Comparison of ENCODE assay signal across 40 cellular contexts in genomic region chr20:54047048-54047447, GRCh38. TPM values are rescaled to one million over a fixed set of nuclear protein-coding genes. Genes with fewer than 3 reads are reported as not detected.
"Had no signal": no experiment of that assay in that cellular context is flagged by ENCODE, and none has a peak within 500 bp of the region (broad histone marks: within the 10 kb centered on the region; RNA-seq: fewer than 3 reads in every experiment).

No MANE protein-coding gene starts in this region.

- DNase-seq: activated CD4-positive, alpha-beta memory T cell treated with anti-CD3 and anti-CD28 coated beads for 36 hours; activated CD4-positive, alpha-beta T cell treated with anti-CD3 and anti-CD28 coated beads for 1 hour; activated CD4-positive, alpha-beta T cell treated with anti-CD3 and anti-CD28 coated beads for 36 hours; activated CD4-positive, alpha-beta T cell treated with anti-CD3 and anti-CD28 coated beads, Interleukin-2, amount 10 ng/mL, durations not matched to agents 24 days and 14 days; activated CD4-positive, alpha-beta T cell treated with anti-CD3 and anti-CD28 coated beads, Interleukin-2, amount 50 U/mL, for 1 hour; activated CD4-positive, alpha-beta T cell treated with anti-CD3 and anti-CD28 coated beads, Interleukin-2, amount 50 U/mL, for 4 hours; activated CD4-positive, CD25-positive, alpha-beta regulatory T cell; activated CD8-positive, alpha-beta memory T cell treated with anti-CD3 and anti-CD28 coated beads, Interleukin-2, amount 50 U/mL, for 4 hours; activated CD8-positive, alpha-beta T cell treated with anti-CD3 and anti-CD28 coated beads for 36 hours; activated effector memory CD4-positive, alpha-beta T cell treated with anti-CD3 and anti-CD28 coated beads, Interleukin-2, amount 50 U/mL, for 16 hours; activated gamma-delta T cell treated with Interleukin-2 at 50 U/mL for 16 hours; activated naive CD4-positive, alpha-beta T cell treated with anti-CD3 and anti-CD28 coated beads, Interleukin-2, amount 10 ng/mL, durations not matched to agents 7 days and 5 days; activated naive CD4-positive, alpha-beta T cell treated with Interleukin-2 at 50 U/mL for 16 hours; activated naive CD8-positive, alpha-beta T cell treated with anti-CD3 and anti-CD28 coated beads, Interleukin-2, amount 10 ng/mL, durations not matched to agents 7 days and 5 days; activated naive CD8-positive, alpha-beta T cell treated with anti-CD3 and anti-CD28 coated beads, Interleukin-2, amount 50 U/mL, for 24 hours; activated T-cell treated with anti-CD3 and anti-CD28 coated beads for 4 hours; activated T-cell treated with anti-CD3 and anti-CD28 coated beads, Interleukin-2, amount 50 U/mL, for 1 hour; activated T-cell treated with anti-CD3 and anti-CD28 coated beads, Interleukin-2, amount 50 U/mL, for 4 hours; activated T-cell treated with anti-CD3 and anti-CD28 coated beads, Interleukin-2, amount 50 U/mL, for 72 hours; amygdala; anterior cingulate cortex; caudate nucleus; cerebellar nuclear complex; T-helper 2 cell; T-helper 9 cell; WERI-Rb-1 had no signal

- H3K36me3 Mint-ChIP-seq: activated CD4-positive, alpha-beta memory T cell treated with anti-CD3 and anti-CD28 coated beads for 36 hours; activated naive CD4-positive, alpha-beta T cell treated with anti-CD3 and anti-CD28 coated beads, Interleukin-2, amount 50 U/mL, for 24 hours; brain had no signal

- H3K36me3 ChIP-seq: ascending aorta, cardiac muscle cell, WERI-Rb-1 had no signal

- FAIRE-seq: bronchial epithelial cell had no signal

- H3K27ac ChIP-seq: cardiac muscle cell, WERI-Rb-1 had no signal

- H3K27ac Mint-ChIP-seq: activated CD4-positive, alpha-beta memory T cell treated with anti-CD3 and anti-CD28 coated beads for 36 hours; activated CD4-positive, alpha-beta T cell treated with anti-CD3 and anti-CD28 coated beads for 36 hours; activated CD4-positive, alpha-beta T cell treated with anti-CD3 and anti-CD28 coated beads, Interleukin-2, amount 10 ng/mL, durations not matched to agents 24 days and 14 days; activated CD8-positive, alpha-beta T cell treated with anti-CD3 and anti-CD28 coated beads for 36 hours; activated naive CD4-positive, alpha-beta T cell treated with anti-CD3 and anti-CD28 coated beads, Interleukin-2, amount 10 ng/mL, durations not matched to agents 7 days and 5 days; activated naive CD4-positive, alpha-beta T cell treated with anti-CD3 and anti-CD28 coated beads, Interleukin-2, amount 50 U/mL, for 24 hours; activated naive CD8-positive, alpha-beta T cell; activated naive CD8-positive, alpha-beta T cell treated with anti-CD3 and anti-CD28 coated beads, Interleukin-2, amount 10 ng/mL, durations not matched to agents 7 days and 5 days; activated naive CD8-positive, alpha-beta T cell treated with anti-CD3 and anti-CD28 coated beads, Interleukin-2, amount 50 U/mL, for 24 hours; activated T-cell treated with anti-CD3 and anti-CD28 coated beads, Interleukin-2, amount 50 U/mL, for 72 hours; activated T-helper 1 cell treated with anti-CD3 and anti-CD28 coated beads, Interleukin-12 subunit alpha, Interleukin-12 subunit beta, Interleukin-2, Interleukin-4 antibody, amounts not matched to agents 30 ng/mL and 10 ng/mL and 1 ng/mL, durations not matched to agents 14 hours and 24 hours and 36 hours; activated T-helper 17 cell treated with anti-CD3 and anti-CD28 coated beads, Interleukin-2, amount 50 U/mL, for 72 hours; brain; T-helper 1 cell treated with Interleukin-12 subunit alpha and Interleukin-12 subunit beta and Interleukin-4 antibody, amounts not matched to agents 30 μg/mL and 1 μg/mL, for 36 hours; T-helper 2 cell treated with Interferon-gamma antibody and Interleukin-4, amounts not matched to agents 5 μg/mL and 100 μg/mL, for 36 hours; WTC11 had no signal

- H3K4me1 Mint-ChIP-seq: brain had no signal

- H3K4me3 ChIP-seq: ascending aorta, cardiac muscle cell had no signal

- H3K4me3 Mint-ChIP-seq: activated CD4-positive, alpha-beta memory T cell treated with anti-CD3 and anti-CD28 coated beads for 36 hours; activated CD4-positive, alpha-beta T cell treated with anti-CD3 and anti-CD28 coated beads for 36 hours; activated CD4-positive, alpha-beta T cell treated with anti-CD3 and anti-CD28 coated beads, Interleukin-2, amount 10 ng/mL, durations not matched to agents 24 days and 14 days; activated CD8-positive, alpha-beta T cell treated with anti-CD3 and anti-CD28 coated beads for 36 hours; activated naive CD4-positive, alpha-beta T cell treated with anti-CD3 and anti-CD28 coated beads, Interleukin-2, amount 10 ng/mL, durations not matched to agents 7 days and 5 days; activated naive CD4-positive, alpha-beta T cell treated with anti-CD3 and anti-CD28 coated beads, Interleukin-2, amount 50 U/mL, for 24 hours; activated naive CD8-positive, alpha-beta T cell; activated naive CD8-positive, alpha-beta T cell treated with anti-CD3 and anti-CD28 coated beads, Interleukin-2, amount 10 ng/mL, durations not matched to agents 7 days and 5 days; activated naive CD8-positive, alpha-beta T cell treated with anti-CD3 and anti-CD28 coated beads, Interleukin-2, amount 50 U/mL, for 24 hours; activated T-cell treated with anti-CD3 and anti-CD28 coated beads, Interleukin-2, amount 50 U/mL, for 4 hours; activated T-cell treated with anti-CD3 and anti-CD28 coated beads, Interleukin-2, amount 50 U/mL, for 72 hours; activated T-helper 1 cell treated with anti-CD3 and anti-CD28 coated beads, Interleukin-12 subunit alpha, Interleukin-12 subunit beta, Interleukin-2, Interleukin-4 antibody, amounts not matched to agents 30 ng/mL and 10 ng/mL and 1 ng/mL, durations not matched to agents 14 hours and 24 hours and 36 hours; activated T-helper 17 cell treated with anti-CD3 and anti-CD28 coated beads, Interleukin-2, amount 50 U/mL, for 72 hours; brain; central memory CD8-positive, alpha-beta T cell; T-helper 1 cell treated with Interleukin-12 subunit alpha and Interleukin-12 subunit beta and Interleukin-4 antibody, amounts not matched to agents 30 μg/mL and 1 μg/mL, for 36 hours; T-helper 2 cell treated with Interferon-gamma antibody and Interleukin-4, amounts not matched to agents 5 μg/mL and 100 μg/mL, for 36 hours; WTC11 had no signal

- ATAC-seq: activated CD4-positive, alpha-beta T cell treated with anti-CD3 and anti-CD28 coated beads for 36 hours; activated CD4-positive, CD25-positive, alpha-beta regulatory T cell treated with anti-CD3 and anti-CD28 coated beads, Interleukin-2, amount 50 U/mL, for 24 hours; activated CD8-positive, alpha-beta T cell treated with anti-CD3 and anti-CD28 coated beads for 36 hours; activated naive CD8-positive, alpha-beta T cell treated with anti-CD3 and anti-CD28 coated beads, Interleukin-2, amount 50 U/mL, for 24 hours; activated T-cell treated with anti-CD3 and anti-CD28 coated beads, Interleukin-2, amount 50 U/mL, for 4 hours; activated T-cell treated with anti-CD3 and anti-CD28 coated beads, Interleukin-2, amount 50 U/mL, for 72 hours; activated T-helper 17 cell treated with anti-CD3 and anti-CD28 coated beads, Interleukin-2, amount 50 U/mL, for 72 hours; WTC11 had no signal

- H3K27me3 Mint-ChIP-seq: activated CD4-positive, alpha-beta memory T cell treated with anti-CD3 and anti-CD28 coated beads for 36 hours; activated naive CD4-positive, alpha-beta T cell treated with anti-CD3 and anti-CD28 coated beads, Interleukin-2, amount 10 ng/mL, durations not matched to agents 7 days and 5 days; activated naive CD4-positive, alpha-beta T cell treated with anti-CD3 and anti-CD28 coated beads, Interleukin-2, amount 50 U/mL, for 24 hours; activated naive CD8-positive, alpha-beta T cell; activated naive CD8-positive, alpha-beta T cell treated with anti-CD3 and anti-CD28 coated beads, Interleukin-2, amount 10 ng/mL, durations not matched to agents 7 days and 5 days had no signal

- H3K27me3 ChIP-seq: ascending aorta, cardiac muscle cell had no signal

- H3K9me3 Mint-ChIP-seq: activated naive CD4-positive, alpha-beta T cell treated with anti-CD3 and anti-CD28 coated beads, Interleukin-2, amount 50 U/mL, for 24 hours; activated naive CD8-positive, alpha-beta T cell treated with anti-CD3 and anti-CD28 coated beads, Interleukin-2, amount 50 U/mL, for 24 hours; activated T-cell treated with anti-CD3 and anti-CD28 coated beads, Interleukin-2, amount 50 U/mL, for 72 hours; activated T-helper 17 cell treated with anti-CD3 and anti-CD28 coated beads, Interleukin-2, amount 50 U/mL, for 72 hours; central memory CD8-positive, alpha-beta T cell had no signal

RNA-seq across cellular contexts. Expression of gene BCAS1, which starts 23.3 kb away (rescaled TPM):
- total RNA-seq: activated CD4-positive, alpha-beta T cell treated with anti-CD3 and anti-CD28 coated beads, Interleukin-2, amount 10 ng/mL, durations not matched to agents 24 days and 14 days; activated T-cell treated with anti-CD3 and anti-CD28 coated beads, Interleukin-2, amount 50 U/mL, for 72 hours; activated T-helper 1 cell treated with anti-CD3 and anti-CD28 coated beads, Interleukin-12 subunit alpha, Interleukin-12 subunit beta, Interleukin-2, Interleukin-4 antibody, amounts not matched to agents 30 ng/mL and 10 ng/mL and 1 ng/mL, durations not matched to agents 14 hours and 24 hours and 36 hours; ascending aorta; bronchial epithelial cell; cardiac muscle cell; chondrocyte had no signal
- polyA plus RNA-seq: cardiac muscle cell had no signal
